ENCODE assay signal across 1 cellular context in the genomic region with DNA sequence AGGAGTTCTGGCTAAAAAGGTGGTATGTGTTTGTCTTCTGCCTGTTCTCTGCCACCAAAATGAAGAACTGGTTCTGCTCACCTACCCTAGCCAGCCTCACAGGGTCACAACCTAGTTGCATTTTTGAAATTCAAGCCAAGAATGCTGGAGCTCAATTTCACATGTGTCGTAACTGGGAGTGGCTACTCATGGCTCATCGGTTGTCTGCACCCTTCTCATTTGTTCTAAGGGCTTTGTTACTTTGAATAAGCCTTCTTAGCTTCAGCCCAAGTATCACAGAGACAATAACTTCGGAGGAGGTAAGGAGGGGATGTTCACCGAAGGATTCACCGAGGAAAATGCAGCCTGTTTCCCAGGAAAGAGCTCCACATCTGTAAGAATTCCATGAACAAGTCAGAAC.
TF ChIP-seq lines count a peak whose summit lies in the region.

No MANE protein-coding gene starts in this region.

TF ChIP-seq in GM23338, 12 proteins besides CTCF, POLR2A, EP300 and RAD21 (continued from another document):
- TF ChIP-seq, protein P1, sequence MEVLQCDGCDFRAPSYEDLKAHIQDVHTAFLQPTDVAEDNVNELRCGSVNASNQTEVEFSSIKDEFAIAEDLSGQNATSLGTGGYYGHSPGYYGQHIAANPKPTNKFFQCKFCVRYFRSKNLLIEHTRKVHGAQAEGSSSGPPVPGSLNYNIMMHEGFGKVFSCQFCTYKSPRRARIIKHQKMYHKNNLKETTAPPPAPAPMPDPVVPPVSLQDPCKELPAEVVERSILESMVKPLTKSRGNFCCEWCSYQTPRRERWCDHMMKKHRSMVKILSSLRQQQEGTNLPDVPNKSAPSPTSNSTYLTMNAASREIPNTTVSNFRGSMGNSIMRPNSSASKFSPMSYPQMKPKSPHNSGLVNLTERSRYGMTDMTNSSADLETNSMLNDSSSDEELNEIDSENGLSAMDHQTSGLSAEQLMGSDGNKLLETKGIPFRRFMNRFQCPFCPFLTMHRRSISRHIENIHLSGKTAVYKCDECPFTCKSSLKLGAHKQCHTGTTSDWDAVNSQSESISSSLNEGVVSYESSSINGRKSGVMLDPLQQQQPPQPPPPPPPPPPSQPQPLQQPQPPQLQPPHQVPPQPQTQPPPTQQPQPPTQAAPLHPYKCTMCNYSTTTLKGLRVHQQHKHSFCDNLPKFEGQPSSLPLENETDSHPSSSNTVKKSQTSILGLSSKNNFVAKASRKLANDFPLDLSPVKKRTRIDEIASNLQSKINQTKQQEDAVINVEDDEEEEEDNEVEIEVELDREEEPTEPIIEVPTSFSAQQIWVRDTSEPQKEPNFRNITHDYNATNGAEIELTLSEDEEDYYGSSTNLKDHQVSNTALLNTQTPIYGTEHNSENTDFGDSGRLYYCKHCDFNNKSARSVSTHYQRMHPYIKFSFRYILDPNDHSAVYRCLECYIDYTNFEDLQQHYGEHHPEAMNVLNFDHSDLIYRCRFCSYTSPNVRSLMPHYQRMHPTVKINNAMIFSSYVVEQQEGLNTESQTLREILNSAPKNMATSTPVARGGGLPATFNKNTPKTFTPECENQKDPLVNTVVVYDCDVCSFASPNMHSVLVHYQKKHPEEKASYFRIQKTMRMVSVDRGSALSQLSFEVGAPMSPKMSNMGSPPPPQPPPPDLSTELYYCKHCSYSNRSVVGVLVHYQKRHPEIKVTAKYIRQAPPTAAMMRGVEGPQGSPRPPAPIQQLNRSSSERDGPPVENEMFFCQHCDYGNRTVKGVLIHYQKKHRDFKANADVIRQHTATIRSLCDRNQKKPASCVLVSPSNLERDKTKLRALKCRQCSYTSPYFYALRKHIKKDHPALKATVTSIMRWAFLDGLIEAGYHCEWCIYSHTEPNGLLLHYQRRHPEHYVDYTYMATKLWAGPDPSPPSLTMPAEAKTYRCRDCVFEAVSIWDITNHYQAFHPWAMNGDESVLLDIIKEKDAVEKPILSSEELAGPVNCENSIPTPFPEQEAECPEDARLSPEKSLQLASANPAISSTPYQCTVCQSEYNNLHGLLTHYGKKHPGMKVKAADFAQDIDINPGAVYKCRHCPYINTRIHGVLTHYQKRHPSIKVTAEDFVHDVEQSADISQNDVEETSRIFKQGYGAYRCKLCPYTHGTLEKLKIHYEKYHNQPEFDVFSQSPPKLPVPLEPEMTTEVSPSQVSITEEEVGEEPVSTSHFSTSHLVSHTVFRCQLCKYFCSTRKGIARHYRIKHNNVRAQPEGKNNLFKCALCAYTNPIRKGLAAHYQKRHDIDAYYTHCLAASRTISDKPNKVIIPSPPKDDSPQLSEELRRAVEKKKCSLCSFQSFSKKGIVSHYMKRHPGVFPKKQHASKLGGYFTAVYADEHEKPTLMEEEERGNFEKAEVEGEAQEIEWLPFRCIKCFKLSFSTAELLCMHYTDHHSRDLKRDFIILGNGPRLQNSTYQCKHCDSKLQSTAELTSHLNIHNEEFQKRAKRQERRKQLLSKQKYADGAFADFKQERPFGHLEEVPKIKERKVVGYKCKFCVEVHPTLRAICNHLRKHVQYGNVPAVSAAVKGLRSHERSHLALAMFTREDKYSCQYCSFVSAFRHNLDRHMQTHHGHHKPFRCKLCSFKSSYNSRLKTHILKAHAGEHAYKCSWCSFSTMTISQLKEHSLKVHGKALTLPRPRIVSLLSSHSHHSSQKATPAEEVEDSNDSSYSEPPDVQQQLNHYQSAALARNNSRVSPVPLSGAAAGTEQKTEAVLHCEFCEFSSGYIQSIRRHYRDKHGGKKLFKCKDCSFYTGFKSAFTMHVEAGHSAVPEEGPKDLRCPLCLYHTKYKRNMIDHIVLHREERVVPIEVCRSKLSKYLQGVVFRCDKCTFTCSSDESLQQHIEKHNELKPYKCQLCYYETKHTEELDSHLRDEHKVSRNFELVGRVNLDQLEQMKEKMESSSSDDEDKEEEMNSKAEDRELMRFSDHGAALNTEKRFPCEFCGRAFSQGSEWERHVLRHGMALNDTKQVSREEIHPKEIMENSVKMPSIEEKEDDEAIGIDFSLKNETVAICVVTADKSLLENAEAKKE (CRISPR knock-in tag; IDR thresholded peaks at IDR 0.05): no peak
- TF ChIP-seq NANOG (IDR thresholded peaks at IDR 0.05; ENCODE audit: borderline replicate concordance) (no peak), STAT1 (IDR thresholded peaks at IDR 0.05; ENCODE audit: unreplicated experiment) (no peak), EZH2phosphoT487 (IDR thresholded peaks at IDR 0.05; ENCODE audit: unreplicated experiment) (no peak)
- TF ChIP-seq, protein P2, sequence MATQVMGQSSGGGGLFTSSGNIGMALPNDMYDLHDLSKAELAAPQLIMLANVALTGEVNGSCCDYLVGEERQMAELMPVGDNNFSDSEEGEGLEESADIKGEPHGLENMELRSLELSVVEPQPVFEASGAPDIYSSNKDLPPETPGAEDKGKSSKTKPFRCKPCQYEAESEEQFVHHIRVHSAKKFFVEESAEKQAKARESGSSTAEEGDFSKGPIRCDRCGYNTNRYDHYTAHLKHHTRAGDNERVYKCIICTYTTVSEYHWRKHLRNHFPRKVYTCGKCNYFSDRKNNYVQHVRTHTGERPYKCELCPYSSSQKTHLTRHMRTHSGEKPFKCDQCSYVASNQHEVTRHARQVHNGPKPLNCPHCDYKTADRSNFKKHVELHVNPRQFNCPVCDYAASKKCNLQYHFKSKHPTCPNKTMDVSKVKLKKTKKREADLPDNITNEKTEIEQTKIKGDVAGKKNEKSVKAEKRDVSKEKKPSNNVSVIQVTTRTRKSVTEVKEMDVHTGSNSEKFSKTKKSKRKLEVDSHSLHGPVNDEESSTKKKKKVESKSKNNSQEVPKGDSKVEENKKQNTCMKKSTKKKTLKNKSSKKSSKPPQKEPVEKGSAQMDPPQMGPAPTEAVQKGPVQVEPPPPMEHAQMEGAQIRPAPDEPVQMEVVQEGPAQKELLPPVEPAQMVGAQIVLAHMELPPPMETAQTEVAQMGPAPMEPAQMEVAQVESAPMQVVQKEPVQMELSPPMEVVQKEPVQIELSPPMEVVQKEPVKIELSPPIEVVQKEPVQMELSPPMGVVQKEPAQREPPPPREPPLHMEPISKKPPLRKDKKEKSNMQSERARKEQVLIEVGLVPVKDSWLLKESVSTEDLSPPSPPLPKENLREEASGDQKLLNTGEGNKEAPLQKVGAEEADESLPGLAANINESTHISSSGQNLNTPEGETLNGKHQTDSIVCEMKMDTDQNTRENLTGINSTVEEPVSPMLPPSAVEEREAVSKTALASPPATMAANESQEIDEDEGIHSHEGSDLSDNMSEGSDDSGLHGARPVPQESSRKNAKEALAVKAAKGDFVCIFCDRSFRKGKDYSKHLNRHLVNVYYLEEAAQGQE (IDR thresholded peaks at IDR 0.05; ENCODE audit: unreplicated experiment): no peak
